ENCODE assay signal across 9 cellular contexts in the genomic region with DNA sequence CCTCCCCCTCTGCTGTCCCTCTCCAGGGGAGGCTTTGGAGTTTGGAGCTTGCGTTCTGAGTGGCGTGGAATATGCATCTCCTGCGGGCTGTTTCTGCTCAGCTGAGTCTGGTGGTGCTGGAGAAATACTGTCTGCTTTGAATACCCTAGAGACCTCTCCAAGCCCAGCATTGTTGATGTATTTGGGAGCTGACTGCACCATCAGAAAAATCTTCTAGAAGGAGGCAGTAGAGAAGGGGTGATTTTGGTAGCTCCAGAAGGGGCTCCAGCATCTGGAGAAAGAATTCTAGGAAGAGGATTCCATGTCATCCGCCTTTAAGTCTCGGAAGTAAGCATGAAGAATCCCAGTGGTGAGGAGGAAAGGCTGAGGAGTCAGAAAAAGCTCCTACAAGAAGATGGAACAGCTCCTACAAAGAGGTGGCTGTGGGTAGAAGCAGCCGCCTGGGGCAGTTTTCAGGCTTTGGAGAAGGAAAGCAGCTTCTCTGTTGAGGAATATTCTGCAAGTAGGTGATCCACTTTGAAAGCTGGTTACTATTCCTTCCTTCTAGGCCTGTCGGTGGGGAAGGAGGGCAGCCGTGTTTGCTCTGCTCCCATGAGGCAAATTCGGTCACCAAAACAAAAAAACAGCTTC. TPM values are rescaled to one million over a fixed set of nuclear protein-coding genes. Genes with fewer than 3 reads are reported as not detected.
A peak's percentile ranks its signal among the peaks of the same experiment; 100 is the strongest.
DNase-seq lines count a peak whose midpoint lies in the region; ATAC-seq, FAIRE-seq and TF ChIP-seq lines count a peak whose summit lies in the region.
"Had no signal": no experiment of that assay in that cellular context is flagged by ENCODE, and none has a peak within 500 bp of the region (broad histone marks: within the 10 kb centered on the region; RNA-seq: fewer than 3 reads in every experiment).

No MANE protein-coding gene starts in this region.

- ATAC-seq in GM23338 (no peak), GM21526 (IDR thresholded peaks at IDR 0.05; ENCODE audit: low FRiP score, unreplicated experiment) (no peak)
- no peak for ATAC-seq in activated CD8-positive, alpha-beta T cell treated with anti-CD3 and anti-CD28 coated beads for 36 hours

- TF ChIP-seq CTCF in GM23338 (conservative IDR thresholded peaks at IDR 0.05; ENCODE audit: low read depth in 2 of 2) (no peak), right atrium auricular region (IDR thresholded peaks at IDR 0.05) (no peak)
- TF ChIP-seq CTCF in activated CD8-positive, alpha-beta T cell treated with anti-CD3 and anti-CD28 coated beads for 36 hours (IDR thresholded peaks at IDR 0.05), result no peak

- no peaks in the 10 kb centered on the region for H3K27me3 Mint-ChIP-seq in GM23338 (ENCODE audit: insufficient read depth, low read depth, poor library complexity)
- H3K27me3 Mint-ChIP-seq in activated CD8-positive, alpha-beta T cell treated with anti-CD3 and anti-CD28 coated beads for 36 hours, result no peaks in the 10 kb centered on the region
- H3K27me3 Mint-ChIP-seq in activated CD4-positive, alpha-beta memory T cell treated with anti-CD3 and anti-CD28 coated beads, Interleukin-2, amount 10 ng/mL, durations not matched to agents 7 days and 5 days, result no peaks in the 10 kb centered on the region

- H3K4me3 ChIP-seq in GM23338 (no peak overlapping the region), right atrium auricular region (no peak overlapping the region), skeletal muscle tissue (ENCODE audit: low read length in 3 of 3) (peak overlapping the region; percentile 27 to 52 (median 48))

- H3K79me2 ChIP-seq in GM23338 (replicated peaks; ENCODE audit: insufficient read depth), result peaks cover 68% of the 10 kb centered on the region

- H3K4me1 Mint-ChIP-seq in GM23338, result peaks cover 17% of the 10 kb centered on the region
- peaks cover 52% of the 10 kb centered on the region for H3K4me1 Mint-ChIP-seq in activated CD8-positive, alpha-beta T cell treated with anti-CD3 and anti-CD28 coated beads for 36 hours (ENCODE audit: low read depth)
- H3K4me1 Mint-ChIP-seq in activated CD4-positive, alpha-beta memory T cell treated with anti-CD3 and anti-CD28 coated beads, Interleukin-2, amount 10 ng/mL, durations not matched to agents 7 days and 5 days, result peaks cover 21% of the 10 kb centered on the region

- H3K27ac ChIP-seq in GM23338 (ENCODE audit: low read depth) (peak overlapping the region; percentile 55; the same call in 1 of the 2 replicates), right atrium auricular region (peak overlapping the region; percentile 23 to 46), skeletal muscle tissue (ENCODE audit: low read depth, low read length) (peak overlapping the region; percentile 88)

- H3K4me1 ChIP-seq in GM23338 (ENCODE audit: insufficient read depth) (peaks cover 19% of the 10 kb centered on the region), right atrium auricular region (peaks cover 0 to 93% of the 10 kb centered on the region in 2 donors), skeletal muscle tissue (ENCODE audit: control insufficient read depth in 3 of 3, insufficient read depth in 3 of 3, low read length in 3 of 3) (peaks cover 80 to 89% (median 89%) of the 10 kb centered on the region in 3 donors)

- no peaks in the 10 kb centered on the region; the same call in 1 of the 2 replicates for H3F3A ChIP-seq in GM23338 (replicated peaks; ENCODE audit: low read depth)

- peak overlapping the region; percentile 54 to 68 (median 64) for H3K9ac ChIP-seq in skeletal muscle tissue (ENCODE audit: low read depth in 1 of 3, low read length in 3 of 3)

- no peak overlapping the region for H3K4me3 Mint-ChIP-seq in GM23338
- no peak overlapping the region for H3K4me3 Mint-ChIP-seq in activated CD8-positive, alpha-beta T cell treated with anti-CD3 and anti-CD28 coated beads for 36 hours
- no peak overlapping the region for H3K4me3 Mint-ChIP-seq in activated CD4-positive, alpha-beta memory T cell treated with anti-CD3 and anti-CD28 coated beads, Interleukin-2, amount 10 ng/mL, durations not matched to agents 7 days and 5 days

- H3K36me3 Mint-ChIP-seq in GM23338 (ENCODE audit: low read depth), result peaks cover 13% of the 10 kb centered on the region
- H3K36me3 Mint-ChIP-seq in activated CD8-positive, alpha-beta T cell treated with anti-CD3 and anti-CD28 coated beads for 36 hours (ENCODE audit: low read depth), result peaks cover 55% of the 10 kb centered on the region
- peaks cover 45% of the 10 kb centered on the region for H3K36me3 Mint-ChIP-seq in activated CD4-positive, alpha-beta memory T cell treated with anti-CD3 and anti-CD28 coated beads, Interleukin-2, amount 10 ng/mL, durations not matched to agents 7 days and 5 days (ENCODE audit: low read depth)

- H3K36me3 ChIP-seq in GM23338 (ENCODE audit: insufficient read depth), result no peaks in the 10 kb centered on the region
- H3K36me3 ChIP-seq in right atrium auricular region, result peaks cover 6% of the 10 kb centered on the region
- H3K36me3 ChIP-seq in skeletal muscle tissue (ENCODE audit: control insufficient read depth in 3 of 3, insufficient read depth in 3 of 3, low read length in 3 of 3), result peaks cover 7 to 16% (median 9%) of the 10 kb centered on the region in 3 donors

- no peak for FAIRE-seq in GM19239 (lab: Jason Lieb, UNC)

- H3K9me3 ChIP-seq in right atrium auricular region (no peaks in the 10 kb centered on the region), skeletal muscle tissue (ENCODE audit: control insufficient read depth in 3 of 3, low read length in 3 of 3) (no peaks in the 10 kb centered on the region)

- no peak overlapping the region for H3K4me2 ChIP-seq in GM23338

- DNase-seq in GM23338 (ENCODE audit: low spot score) (no peak), right atrium auricular region (ENCODE audit: low spot score) (no peak), DMS 273 treated with DMSO at 0.1 percent for 48 hours (lab: John Stamatoyannopoulos, UW) (no peak), GM19239 (ENCODE audit: insufficient read length, low spot score) (no peak)
- no peak for DNase-seq in activated CD8-positive, alpha-beta T cell treated with anti-CD3 and anti-CD28 coated beads for 36 hours
- no peak for DNase-seq in activated CD4-positive, alpha-beta memory T cell treated with anti-CD3 and anti-CD28 coated beads, Interleukin-2, amount 10 ng/mL, durations not matched to agents 7 days and 5 days

- H3K27ac Mint-ChIP-seq in GM23338, result no peak overlapping the region
- H3K27ac Mint-ChIP-seq in activated CD8-positive, alpha-beta T cell treated with anti-CD3 and anti-CD28 coated beads for 36 hours, result peak overlapping the region; percentile 65
- no peak overlapping the region for H3K27ac Mint-ChIP-seq in activated CD4-positive, alpha-beta memory T cell treated with anti-CD3 and anti-CD28 coated beads, Interleukin-2, amount 10 ng/mL, durations not matched to agents 7 days and 5 days

- peaks cover 7% of the 10 kb centered on the region; the same call in 1 of the 2 replicates for H4K20me1 ChIP-seq in GM23338 (replicated peaks; ENCODE audit: insufficient read depth)

- H3K27me3 ChIP-seq in GM23338 (ENCODE audit: insufficient read depth), result no peaks in the 10 kb centered on the region
- H3K27me3 ChIP-seq in right atrium auricular region, result no peaks in the 10 kb centered on the region
- no peaks in the 10 kb centered on the region for H3K27me3 ChIP-seq in skeletal muscle tissue (ENCODE audit: control insufficient read depth in 3 of 3, insufficient read depth in 3 of 3, low read length in 3 of 3)

- intact Hi-C loops in activated CD8-positive, alpha-beta T cell treated with anti-CD3 and anti-CD28 coated beads for 36 hours (cut with micrococcal nuclease), result no loop called here

- no peak overlapping the region for H2AFZ ChIP-seq in GM23338

- CTCF ChIA-PET in activated CD8-positive, alpha-beta T cell treated with anti-CD3 and anti-CD28 coated beads for 36 hours (lab: Charles Lee), result interaction anchor here (0.8 to 6.6 kb wide), 10 partner anchors 8 to 102 kb away, joined by 3 to 53 read pairs (median 6); partner anchors contain the start of gene MLXIP
- CTCF ChIA-PET in activated CD4-positive, alpha-beta memory T cell treated with anti-CD3 and anti-CD28 coated beads, Interleukin-2, amount 10 ng/mL, durations not matched to agents 7 days and 5 days (lab: Charles Lee), result interaction anchor here (0.8 to 1.1 kb wide), 2 partner anchors 300 to 465 kb away, joined by 3 read pairs; no protein-coding TSS in a partner anchor

- POLR2A ChIA-PET in activated CD8-positive, alpha-beta T cell treated with anti-CD3 and anti-CD28 coated beads for 36 hours (lab: Charles Lee), result interaction anchor here (0.6 to 5.8 kb wide), 9 partner anchors 10 to 312 kb away, joined by 3 to 53 read pairs (median 3); no protein-coding TSS in a partner anchor
- POLR2A ChIA-PET in activated CD4-positive, alpha-beta memory T cell treated with anti-CD3 and anti-CD28 coated beads, Interleukin-2, amount 10 ng/mL, durations not matched to agents 7 days and 5 days (lab: Charles Lee), result interaction anchor here (1.1 to 2.1 kb wide), 4 partner anchors 8 to 20 kb away, joined by 3 to 9 read pairs (median 6); partner anchors contain the start of gene MLXIP

- H3K9me3 Mint-ChIP-seq in GM23338, result no peaks in the 10 kb centered on the region
- no peaks in the 10 kb centered on the region for H3K9me3 Mint-ChIP-seq in activated CD8-positive, alpha-beta T cell treated with anti-CD3 and anti-CD28 coated beads for 36 hours
- no peaks in the 10 kb centered on the region for H3K9me3 Mint-ChIP-seq in activated CD4-positive, alpha-beta memory T cell treated with anti-CD3 and anti-CD28 coated beads, Interleukin-2, amount 10 ng/mL, durations not matched to agents 7 days and 5 days
- H3K9me3 Mint-ChIP-seq: activated T-helper 2 cell treated with anti-CD3 and anti-CD28 coated beads, Interferon-gamma antibody, Interleukin-2, Interleukin-4, amounts not matched to agents 10 μg/mL and 5 μg/mL and 100 μg/mL, durations not matched to agents 14 hours and 24 hours and 36 hours had no signal

- no peaks in the 10 kb centered on the region for H3K9me2 ChIP-seq in GM23338 (ENCODE audit: insufficient read depth)

RNA-seq across cellular contexts. Expression of gene MLXIP, which starts 9.7 kb away (rescaled TPM):
- total RNA-seq in GM23338 (2014; rRNA removed; shearing (Covaris generic)), result 20.5 and 23.0 TPM in 2 replicates
- polyA plus RNA-seq in GM23338 (2016; fragmentation: Nextera tagmentation; extraction: Ambion mirVana), result 16.2 and 21.0 TPM in 2 replicates
- total RNA-seq in activated CD8-positive, alpha-beta T cell treated with anti-CD3 and anti-CD28 coated beads for 36 hours, result 10 to 100 TPM; 26.0 to 28.7 TPM
- 10 to 100 TPM; 14.2 to 24.1 TPM for total RNA-seq in right atrium auricular region
- total RNA-seq in skeletal muscle tissue, result 10.4 TPM
- 10 to 100 TPM; 26.0 to 29.6 TPM for total RNA-seq in activated CD4-positive, alpha-beta memory T cell treated with anti-CD3 and anti-CD28 coated beads, Interleukin-2, amount 10 ng/mL, durations not matched to agents 7 days and 5 days

Comparison
In these comparisons a context has a peak if more than half of its experiments do, and no peak if none do; other contexts are left out.
1. H3K27ac ChIP-seq: peak in every context shown above with its lines; median percentile 88 in skeletal muscle tissue; 55 in GM23338; 34 in right atrium auricular region.
2. H3K4me3 ChIP-seq: peak in skeletal muscle tissue (3 of 3); none in GM23338 (single experiment) and right atrium auricular region (0 of 2).